1 cellular context compared by ENCODE assay signal in genomic region chr6:31729515-31729978, GRCh38.
A peak's percentile ranks its signal among the peaks of the same experiment; 100 is the strongest.
TF ChIP-seq lines count a peak whose summit lies in the region.

No MANE protein-coding gene starts in this region.

TF ChIP-seq in HepG2, 621 proteins besides CTCF, POLR2A, EP300 and RAD21 (continued from another document and continues in another):
- TF ChIP-seq, protein P1, sequence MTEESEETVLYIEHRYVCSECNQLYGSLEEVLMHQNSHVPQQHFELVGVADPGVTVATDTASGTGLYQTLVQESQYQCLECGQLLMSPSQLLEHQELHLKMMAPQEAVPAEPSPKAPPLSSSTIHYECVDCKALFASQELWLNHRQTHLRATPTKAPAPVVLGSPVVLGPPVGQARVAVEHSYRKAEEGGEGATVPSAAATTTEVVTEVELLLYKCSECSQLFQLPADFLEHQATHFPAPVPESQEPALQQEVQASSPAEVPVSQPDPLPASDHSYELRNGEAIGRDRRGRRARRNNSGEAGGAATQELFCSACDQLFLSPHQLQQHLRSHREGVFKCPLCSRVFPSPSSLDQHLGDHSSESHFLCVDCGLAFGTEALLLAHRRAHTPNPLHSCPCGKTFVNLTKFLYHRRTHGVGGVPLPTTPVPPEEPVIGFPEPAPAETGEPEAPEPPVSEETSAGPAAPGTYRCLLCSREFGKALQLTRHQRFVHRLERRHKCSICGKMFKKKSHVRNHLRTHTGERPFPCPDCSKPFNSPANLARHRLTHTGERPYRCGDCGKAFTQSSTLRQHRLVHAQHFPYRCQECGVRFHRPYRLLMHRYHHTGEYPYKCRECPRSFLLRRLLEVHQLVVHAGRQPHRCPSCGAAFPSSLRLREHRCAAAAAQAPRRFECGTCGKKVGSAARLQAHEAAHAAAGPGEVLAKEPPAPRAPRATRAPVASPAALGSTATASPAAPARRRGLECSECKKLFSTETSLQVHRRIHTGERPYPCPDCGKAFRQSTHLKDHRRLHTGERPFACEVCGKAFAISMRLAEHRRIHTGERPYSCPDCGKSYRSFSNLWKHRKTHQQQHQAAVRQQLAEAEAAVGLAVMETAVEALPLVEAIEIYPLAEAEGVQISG (CRISPR knock-in tag; IDR thresholded peaks at IDR 0.05): no peak; the same call in 1 of the 2 replicates
- TF ChIP-seq THYN1 (CRISPR knock-in tag; IDR thresholded peaks at IDR 0.05; ENCODE audit: borderline replicate concordance, low read depth): no peak; the same call in 1 of the 2 replicates
- TF ChIP-seq ZNF570 (CRISPR knock-in tag; IDR thresholded peaks at IDR 0.05; ENCODE audit: borderline replicate concordance): no peak
- TF ChIP-seq ZNF251 (CRISPR knock-in tag; IDR thresholded peaks at IDR 0.05): no peak
- no peak for TF ChIP-seq ATF7 (IDR thresholded peaks at IDR 0.05)
- TF ChIP-seq ATF7 (CRISPR knock-in tag; IDR thresholded peaks at IDR 0.05): no peak
- TF ChIP-seq AHR (CRISPR knock-in tag; IDR thresholded peaks at IDR 0.05): 0 out of 2 replicates have a peak, but pooled peaks have one; percentile 25
- TF ChIP-seq MIER2 (CRISPR knock-in tag; IDR thresholded peaks at IDR 0.05): no peak; the same call in 1 of the 2 replicates
- TF ChIP-seq, protein P2, sequence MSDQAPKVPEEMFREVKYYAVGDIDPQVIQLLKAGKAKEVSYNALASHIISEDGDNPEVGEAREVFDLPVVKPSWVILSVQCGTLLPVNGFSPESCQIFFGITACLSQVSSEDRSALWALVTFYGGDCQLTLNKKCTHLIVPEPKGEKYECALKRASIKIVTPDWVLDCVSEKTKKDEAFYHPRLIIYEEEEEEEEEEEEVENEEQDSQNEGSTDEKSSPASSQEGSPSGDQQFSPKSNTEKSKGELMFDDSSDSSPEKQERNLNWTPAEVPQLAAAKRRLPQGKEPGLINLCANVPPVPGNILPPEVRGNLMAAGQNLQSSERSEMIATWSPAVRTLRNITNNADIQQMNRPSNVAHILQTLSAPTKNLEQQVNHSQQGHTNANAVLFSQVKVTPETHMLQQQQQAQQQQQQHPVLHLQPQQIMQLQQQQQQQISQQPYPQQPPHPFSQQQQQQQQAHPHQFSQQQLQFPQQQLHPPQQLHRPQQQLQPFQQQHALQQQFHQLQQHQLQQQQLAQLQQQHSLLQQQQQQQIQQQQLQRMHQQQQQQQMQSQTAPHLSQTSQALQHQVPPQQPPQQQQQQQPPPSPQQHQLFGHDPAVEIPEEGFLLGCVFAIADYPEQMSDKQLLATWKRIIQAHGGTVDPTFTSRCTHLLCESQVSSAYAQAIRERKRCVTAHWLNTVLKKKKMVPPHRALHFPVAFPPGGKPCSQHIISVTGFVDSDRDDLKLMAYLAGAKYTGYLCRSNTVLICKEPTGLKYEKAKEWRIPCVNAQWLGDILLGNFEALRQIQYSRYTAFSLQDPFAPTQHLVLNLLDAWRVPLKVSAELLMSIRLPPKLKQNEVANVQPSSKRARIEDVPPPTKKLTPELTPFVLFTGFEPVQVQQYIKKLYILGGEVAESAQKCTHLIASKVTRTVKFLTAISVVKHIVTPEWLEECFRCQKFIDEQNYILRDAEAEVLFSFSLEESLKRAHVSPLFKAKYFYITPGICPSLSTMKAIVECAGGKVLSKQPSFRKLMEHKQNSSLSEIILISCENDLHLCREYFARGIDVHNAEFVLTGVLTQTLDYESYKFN (CRISPR knock-in tag; conservative IDR thresholded peaks at IDR 0.05): peak; percentile 53; the same call in 1 of the 2 replicates
- TF ChIP-seq ZNF607 (CRISPR knock-in tag; IDR thresholded peaks at IDR 0.05; ENCODE audit: borderline replicate concordance): no peak
- TF ChIP-seq SPEN (CRISPR knock-in tag; IDR thresholded peaks at IDR 0.05; ENCODE audit: low read depth): peak; percentile 56; the same call in 1 of the 2 replicates
- no peak for TF ChIP-seq MLLT10 (CRISPR knock-in tag; IDR thresholded peaks at IDR 0.05)
- TF ChIP-seq GFI1 (CRISPR knock-in tag; IDR thresholded peaks at IDR 0.05; ENCODE audit: borderline replicate concordance): peak; percentile 78
- TF ChIP-seq KAT2B (IDR thresholded peaks at IDR 0.05; ENCODE audit: borderline replicate concordance, low read depth, low read length): no peak
- peak; percentile 71; the same call in 1 of the 2 replicates for TF ChIP-seq REL (CRISPR knock-in tag; conservative IDR thresholded peaks at IDR 0.05)
- TF ChIP-seq, protein P3, sequence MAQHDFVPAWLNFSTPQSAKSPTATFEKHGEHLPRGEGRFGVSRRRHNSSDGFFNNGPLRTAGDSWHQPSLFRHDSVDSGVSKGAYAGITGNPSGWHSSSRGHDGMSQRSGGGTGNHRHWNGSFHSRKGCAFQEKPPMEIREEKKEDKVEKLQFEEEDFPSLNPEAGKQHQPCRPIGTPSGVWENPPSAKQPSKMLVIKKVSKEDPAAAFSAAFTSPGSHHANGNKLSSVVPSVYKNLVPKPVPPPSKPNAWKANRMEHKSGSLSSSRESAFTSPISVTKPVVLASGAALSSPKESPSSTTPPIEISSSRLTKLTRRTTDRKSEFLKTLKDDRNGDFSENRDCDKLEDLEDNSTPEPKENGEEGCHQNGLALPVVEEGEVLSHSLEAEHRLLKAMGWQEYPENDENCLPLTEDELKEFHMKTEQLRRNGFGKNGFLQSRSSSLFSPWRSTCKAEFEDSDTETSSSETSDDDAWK (CRISPR knock-in tag; IDR thresholded peaks at IDR 0.05): no peak
- no peak for TF ChIP-seq XBP1 (CRISPR knock-in tag; IDR thresholded peaks at IDR 0.05)
- TF ChIP-seq NR3C1 (CRISPR knock-in tag; IDR thresholded peaks at IDR 0.05): no peak
- no peak for TF ChIP-seq ZNF3 (CRISPR knock-in tag; IDR thresholded peaks at IDR 0.05)
- peak; percentile 78; the same call in 1 of the 2 replicates for TF ChIP-seq SMAD3 (CRISPR knock-in tag; IDR thresholded peaks at IDR 0.05)
- peak; percentile 47; the same call in 1 of the 2 replicates for TF ChIP-seq YEATS2 (CRISPR knock-in tag; IDR thresholded peaks at IDR 0.05; ENCODE audit: borderline replicate concordance)
- no peak for TF ChIP-seq PTBP1 (IDR thresholded peaks at IDR 0.05; ENCODE audit: low read depth, low read length, poor library complexity, severe bottlenecking)
- TF ChIP-seq NFYB (CRISPR knock-in tag; IDR thresholded peaks at IDR 0.05): no peak; the same call in 1 of the 2 replicates
- TF ChIP-seq ZNF556 (CRISPR knock-in tag; IDR thresholded peaks at IDR 0.05; ENCODE audit: borderline replicate concordance): peak; percentile 83; the same call in 1 of the 2 replicates
- TF ChIP-seq, protein P4, sequence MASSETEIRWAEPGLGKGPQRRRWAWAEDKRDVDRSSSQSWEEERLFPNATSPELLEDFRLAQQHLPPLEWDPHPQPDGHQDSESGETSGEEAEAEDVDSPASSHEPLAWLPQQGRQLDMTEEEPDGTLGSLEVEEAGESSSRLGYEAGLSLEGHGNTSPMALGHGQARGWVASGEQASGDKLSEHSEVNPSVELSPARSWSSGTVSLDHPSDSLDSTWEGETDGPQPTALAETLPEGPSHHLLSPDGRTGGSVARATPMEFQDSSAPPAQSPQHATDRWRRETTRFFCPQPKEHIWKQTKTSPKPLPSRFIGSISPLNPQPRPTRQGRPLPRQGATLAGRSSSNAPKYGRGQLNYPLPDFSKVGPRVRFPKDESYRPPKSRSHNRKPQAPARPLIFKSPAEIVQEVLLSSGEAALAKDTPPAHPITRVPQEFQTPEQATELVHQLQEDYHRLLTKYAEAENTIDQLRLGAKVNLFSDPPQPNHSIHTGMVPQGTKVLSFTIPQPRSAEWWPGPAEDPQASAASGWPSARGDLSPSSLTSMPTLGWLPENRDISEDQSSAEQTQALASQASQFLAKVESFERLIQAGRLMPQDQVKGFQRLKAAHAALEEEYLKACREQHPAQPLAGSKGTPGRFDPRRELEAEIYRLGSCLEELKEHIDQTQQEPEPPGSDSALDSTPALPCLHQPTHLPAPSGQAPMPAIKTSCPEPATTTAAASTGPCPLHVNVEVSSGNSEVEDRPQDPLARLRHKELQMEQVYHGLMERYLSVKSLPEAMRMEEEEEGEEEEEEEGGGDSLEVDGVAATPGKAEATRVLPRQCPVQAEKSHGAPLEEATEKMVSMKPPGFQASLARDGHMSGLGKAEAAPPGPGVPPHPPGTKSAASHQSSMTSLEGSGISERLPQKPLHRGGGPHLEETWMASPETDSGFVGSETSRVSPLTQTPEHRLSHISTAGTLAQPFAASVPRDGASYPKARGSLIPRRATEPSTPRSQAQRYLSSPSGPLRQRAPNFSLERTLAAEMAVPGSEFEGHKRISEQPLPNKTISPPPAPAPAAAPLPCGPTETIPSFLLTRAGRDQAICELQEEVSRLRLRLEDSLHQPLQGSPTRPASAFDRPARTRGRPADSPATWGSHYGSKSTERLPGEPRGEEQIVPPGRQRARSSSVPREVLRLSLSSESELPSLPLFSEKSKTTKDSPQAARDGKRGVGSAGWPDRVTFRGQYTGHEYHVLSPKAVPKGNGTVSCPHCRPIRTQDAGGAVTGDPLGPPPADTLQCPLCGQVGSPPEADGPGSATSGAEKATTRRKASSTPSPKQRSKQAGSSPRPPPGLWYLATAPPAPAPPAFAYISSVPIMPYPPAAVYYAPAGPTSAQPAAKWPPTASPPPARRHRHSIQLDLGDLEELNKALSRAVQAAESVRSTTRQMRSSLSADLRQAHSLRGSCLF (CRISPR knock-in tag; IDR thresholded peaks at IDR 0.05; ENCODE audit: borderline replicate concordance): no peak
- no peak for TF ChIP-seq ZBTB37 (CRISPR knock-in tag; IDR thresholded peaks at IDR 0.05)
- no peak for TF ChIP-seq ZNF17 (CRISPR knock-in tag; IDR thresholded peaks at IDR 0.05)
- TF ChIP-seq ZNF772 (CRISPR knock-in tag; IDR thresholded peaks at IDR 0.05): no peak
- TF ChIP-seq ZNF878 (CRISPR knock-in tag; IDR thresholded peaks at IDR 0.05): no peak
- TF ChIP-seq KDM5A (IDR thresholded peaks at IDR 0.05; ENCODE audit: borderline replicate concordance, low read length): peak; percentile 74; the same call in 1 of the 2 replicates
- peak; percentile 65; the same call in 1 of the 2 replicates for TF ChIP-seq RELA (CRISPR knock-in tag; IDR thresholded peaks at IDR 0.05)
- TF ChIP-seq SP1 (IDR thresholded peaks at IDR 0.05): no peak
- peak; percentile 99 for TF ChIP-seq SP1 (CRISPR knock-in tag; IDR thresholded peaks at IDR 0.05)
- no peak; the same call in 1 of the 2 replicates for TF ChIP-seq ZSCAN9 (CRISPR knock-in tag; IDR thresholded peaks at IDR 0.05; ENCODE audit: borderline replicate concordance)
- TF ChIP-seq, protein P5, sequence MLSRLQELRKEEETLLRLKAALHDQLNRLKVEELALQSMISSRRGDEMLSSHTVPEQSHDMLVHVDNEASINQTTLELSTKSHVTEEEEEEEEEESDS (CRISPR knock-in tag; IDR thresholded peaks at IDR 0.05; ENCODE audit: borderline replicate concordance): no peak; the same call in 1 of the 2 replicates
- TF ChIP-seq DDIT3 (CRISPR knock-in tag; IDR thresholded peaks at IDR 0.05): no peak
- TF ChIP-seq ZNF138 (CRISPR knock-in tag; IDR thresholded peaks at IDR 0.05; ENCODE audit: low read depth): no peak
- peak; percentile 80; the same call in 1 of the 2 replicates for TF ChIP-seq ZNF777 (CRISPR knock-in tag; IDR thresholded peaks at IDR 0.05)
- no peak for TF ChIP-seq ZNF414 (CRISPR knock-in tag; IDR thresholded peaks at IDR 0.05)
- no peak; the same call in 1 of the 2 replicates for TF ChIP-seq ZNF567 (CRISPR knock-in tag; IDR thresholded peaks at IDR 0.05; ENCODE audit: borderline replicate concordance)
- no peak for TF ChIP-seq ZNF207 (IDR thresholded peaks at IDR 0.05; ENCODE audit: borderline replicate concordance)
- TF ChIP-seq ZNF224 (CRISPR knock-in tag; IDR thresholded peaks at IDR 0.05): peak; percentile 78
- TF ChIP-seq ZNF20 (CRISPR knock-in tag; IDR thresholded peaks at IDR 0.05): no peak
- TF ChIP-seq ZFX (CRISPR knock-in tag; IDR thresholded peaks at IDR 0.05; ENCODE audit: low read depth): no peak
- peak; percentile 91; the same call in 1 of the 2 replicates for TF ChIP-seq KLF9 (CRISPR knock-in tag; IDR thresholded peaks at IDR 0.05; ENCODE audit: low read depth)
- no peak for TF ChIP-seq ZNF776 (CRISPR knock-in tag; IDR thresholded peaks at IDR 0.05)
- TF ChIP-seq, protein P6, sequence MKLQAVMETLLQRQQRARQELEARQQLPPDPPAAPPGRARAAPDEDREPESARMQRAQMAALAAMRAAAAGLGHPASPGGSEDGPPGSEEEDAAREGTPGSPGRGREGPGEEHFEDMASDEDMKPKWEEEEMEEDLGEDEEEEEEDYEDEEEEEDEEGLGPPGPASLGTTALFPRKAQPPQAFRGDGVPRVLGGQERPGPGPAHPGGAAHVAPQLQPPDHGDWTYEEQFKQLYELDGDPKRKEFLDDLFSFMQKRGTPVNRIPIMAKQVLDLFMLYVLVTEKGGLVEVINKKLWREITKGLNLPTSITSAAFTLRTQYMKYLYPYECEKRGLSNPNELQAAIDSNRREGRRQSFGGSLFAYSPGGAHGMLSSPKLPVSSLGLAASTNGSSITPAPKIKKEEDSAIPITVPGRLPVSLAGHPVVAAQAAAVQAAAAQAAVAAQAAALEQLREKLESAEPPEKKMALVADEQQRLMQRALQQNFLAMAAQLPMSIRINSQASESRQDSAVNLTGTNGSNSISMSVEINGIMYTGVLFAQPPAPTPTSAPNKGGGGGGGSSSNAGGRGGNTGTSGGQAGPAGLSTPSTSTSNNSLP (IDR thresholded peaks at IDR 0.05; ENCODE audit: low read depth, low read length): no peak
- TF ChIP-seq ZNF275 (CRISPR knock-in tag; IDR thresholded peaks at IDR 0.05; ENCODE audit: borderline replicate concordance): no peak
- no peak for TF ChIP-seq ATRX (CRISPR knock-in tag; IDR thresholded peaks at IDR 0.05; ENCODE audit: borderline replicate concordance)
- no peak for TF ChIP-seq ZNF747 (CRISPR knock-in tag; IDR thresholded peaks at IDR 0.05; ENCODE audit: borderline replicate concordance)
